ENCODE assay signal across 14 cellular contexts in genomic region chrX:15714529-15714928, GRCh38. TPM values are rescaled to one million over a fixed set of nuclear protein-coding genes. Genes with fewer than 3 reads are reported as not detected.
DNase-seq lines count a peak whose midpoint lies in the region; ATAC-seq and TF ChIP-seq lines count a peak whose summit lies in the region.
"Had no signal": no experiment of that assay in that cellular context is flagged by ENCODE, and none has a peak within 500 bp of the region (broad histone marks: within the 10 kb centered on the region; RNA-seq: fewer than 3 reads in every experiment).

No MANE protein-coding gene starts in this region.

- no peaks in the 10 kb centered on the region for H4K20me1 ChIP-seq in neural progenitor cell (ENCODE audit: low read depth)

- H3K4me1 ChIP-seq in breast epithelium (no peaks in the 10 kb centered on the region), RWPE2 (ENCODE audit: insufficient read depth, poor library complexity, severe bottlenecking) (no peaks in the 10 kb centered on the region), neural progenitor cell (peaks cover 22% of the 10 kb centered on the region), ascending aorta (no peaks in the 10 kb centered on the region)
- H3K4me1 ChIP-seq: suprapubic skin had no signal

- peak; percentile 52 for ATAC-seq in RWPE2 (ENCODE audit: low read depth)
- peak; percentile 55 to 60 for ATAC-seq in left cardiac atrium
- ATAC-seq: activated naive CD4-positive, alpha-beta T cell treated with anti-CD3 and anti-CD28 coated beads, Interleukin-2, amount 50 U/mL, for 72 hours had no signal

- H3K9ac ChIP-seq in neural progenitor cell, result no peak overlapping the region

- H3K36me3 Mint-ChIP-seq in MCF 10A (ENCODE audit: insufficient read depth, unreplicated experiment) (no peaks in the 10 kb centered on the region), neural progenitor cell (peaks cover 7% of the 10 kb centered on the region)

- H3K4me3 Mint-ChIP-seq in MCF 10A (ENCODE audit: unreplicated experiment), result no peak overlapping the region
- H3K4me3 Mint-ChIP-seq in neural progenitor cell, result no peak overlapping the region
- H3K4me3 Mint-ChIP-seq: memory B cell had no signal

- no peak overlapping the region for H3K4me3 ChIP-seq in breast epithelium
- no peak overlapping the region for H3K4me3 ChIP-seq in RWPE2 (ENCODE audit: severe bottlenecking)
- no peak overlapping the region for H3K4me3 ChIP-seq in neural progenitor cell
- no peak overlapping the region for H3K4me3 ChIP-seq in ascending aorta
- H3K4me3 ChIP-seq: suprapubic skin had no signal

- TF ChIP-seq CTCF in MCF 10A (IDR thresholded peaks at IDR 0.05; ENCODE audit: unreplicated experiment), result no peak
- no peak for TF ChIP-seq CTCF in breast epithelium (IDR thresholded peaks at IDR 0.05)
- TF ChIP-seq CTCF in RWPE2 (IDR thresholded peaks at IDR 0.05; ENCODE audit: poor library complexity, severe bottlenecking), result no peak
- TF ChIP-seq CTCF in neural progenitor cell (IDR thresholded peaks at IDR 0.05), result no peak
- no peak for TF ChIP-seq CTCF in ascending aorta (IDR thresholded peaks at IDR 0.05)

- H3K27ac ChIP-seq in breast epithelium (no peak overlapping the region), RWPE2 (ENCODE audit: poor library complexity, severe bottlenecking) (no peak overlapping the region), neural progenitor cell (no peak overlapping the region), ascending aorta (no peak overlapping the region)
- H3K27ac ChIP-seq: suprapubic skin, WERI-Rb-1 had no signal

- peak overlapping the region; percentile 23 for H3K27ac Mint-ChIP-seq in MCF 10A (ENCODE audit: low read depth, unreplicated experiment)
- H3K27ac Mint-ChIP-seq in neural progenitor cell, result no peak overlapping the region

- POLR2A ChIA-PET in MCF 10A (lab: Yijun Ruan, JAX), result interaction anchor here (0.7 to 1.6 kb wide), 3 partner anchors 9 to 39 kb away, joined by 3 to 4 read pairs (median 4); partner anchors contain the start of gene CA5B

- CTCF ChIA-PET in MCF 10A (lab: Yijun Ruan, JAX), result interaction anchor here (0.6 to 1.0 kb wide), 3 partner anchors 27 to 359 kb away, joined by 3 to 4 read pairs (median 3); no protein-coding TSS in a partner anchor

- H3K9me3 Mint-ChIP-seq in MCF 10A (ENCODE audit: unreplicated experiment), result no peaks in the 10 kb centered on the region
- H3K9me3 Mint-ChIP-seq in neural progenitor cell, result no peaks in the 10 kb centered on the region
- H3K9me3 Mint-ChIP-seq: activated naive CD4-positive, alpha-beta T cell treated with anti-CD3 and anti-CD28 coated beads, Interleukin-2, amount 50 U/mL, for 72 hours; memory B cell had no signal

- peak; percentile 74 for DNase-seq in MCF 10A (ENCODE audit: unreplicated experiment)
- no peak for DNase-seq in breast epithelium (ENCODE audit: low spot score in 2 of 2)
- no peak for DNase-seq in RWPE2 (ENCODE audit: low spot score)
- peak; percentile 37 for DNase-seq in left cardiac atrium
- DNase-seq in ecto neural progenitor cell (ENCODE audit: low spot score), result no peak
- DNase-seq in neural progenitor cell (ENCODE audit: low spot score), result no peak
- no peak for DNase-seq in ascending aorta (ENCODE audit: low spot score in 2 of 2)
- no peak for DNase-seq in OCI-M2 (lab: John Stamatoyannopoulos, UW; ENCODE audit: unreplicated experiment)
- DNase-seq: DND-41, NCI-H1436 treated with DMSO at 0.1 percent for 48 hours, WERI-Rb-1 had no signal

- H3K36me3 ChIP-seq in breast epithelium, result no peaks in the 10 kb centered on the region
- no peaks in the 10 kb centered on the region for H3K36me3 ChIP-seq in RWPE2 (ENCODE audit: low read depth)
- no peaks in the 10 kb centered on the region for H3K36me3 ChIP-seq in neural progenitor cell
- no peaks in the 10 kb centered on the region for H3K36me3 ChIP-seq in ascending aorta
- H3K36me3 ChIP-seq: suprapubic skin, WERI-Rb-1 had no signal

- TF ChIP-seq POLR2A in breast epithelium (IDR thresholded peaks at IDR 0.05), result no peak

- H3K9me3 ChIP-seq in breast epithelium, result no peaks in the 10 kb centered on the region
- H3K9me3 ChIP-seq in RWPE2 (ENCODE audit: severe bottlenecking), result no peaks in the 10 kb centered on the region
- H3K9me3 ChIP-seq in neural progenitor cell (ENCODE audit: low read depth), result no peaks in the 10 kb centered on the region
- no peaks in the 10 kb centered on the region for H3K9me3 ChIP-seq in ascending aorta
- H3K9me3 ChIP-seq: suprapubic skin had no signal

- intact Hi-C loops in MCF 10A (cut with micrococcal nuclease), result no loop called here
- intact Hi-C loops in breast epithelium (cut with DNase I; ENCODE audit: low total_unique reads), result no loop called here
- intact Hi-C loops in left cardiac atrium (cut with DNase I), result no loop called here
- intact Hi-C loops in ascending aorta (cut with DNase I), result no loop called here

- no peak overlapping the region for H2AFZ ChIP-seq in neural progenitor cell (replicated peaks)

- H3F3A ChIP-seq in neural progenitor cell (ENCODE audit: low read depth), result no peaks in the 10 kb centered on the region

- H3K27me3 ChIP-seq in breast epithelium (no peaks in the 10 kb centered on the region), RWPE2 (ENCODE audit: insufficient read depth, poor library complexity, severe bottlenecking) (no peaks in the 10 kb centered on the region), neural progenitor cell (no peaks in the 10 kb centered on the region), ascending aorta (no peaks in the 10 kb centered on the region)
- H3K27me3 ChIP-seq: suprapubic skin had no signal

- BruUV-seq in MCF 10A (replicated peaks; lab: Mats Ljungman, UMichigan), result no TSS peak

- no peak overlapping the region for H3K4me2 ChIP-seq in neural progenitor cell

- H3K27me3 Mint-ChIP-seq in MCF 10A (ENCODE audit: insufficient read depth, unreplicated experiment), result no peaks in the 10 kb centered on the region
- no peaks in the 10 kb centered on the region for H3K27me3 Mint-ChIP-seq in neural progenitor cell (ENCODE audit: insufficient read depth, low read depth)
- H3K27me3 Mint-ChIP-seq: memory B cell had no signal

- H3K4me1 Mint-ChIP-seq in MCF 10A (ENCODE audit: insufficient read depth, unreplicated experiment) (peaks cover 19% of the 10 kb centered on the region), neural progenitor cell (peaks cover 2% of the 10 kb centered on the region)

- H3K79me2 ChIP-seq in neural progenitor cell (ENCODE audit: low read depth), result no peaks in the 10 kb centered on the region

RNA-seq across cellular contexts. Expression of gene CA5B, which starts 23.5 kb away (rescaled TPM):
- 15.3 and 21.2 TPM in 2 replicates for total RNA-seq in MCF 10A (2022)
- 10 to 100 TPM; 16.1 to 23.0 (median 22.0) TPM for total RNA-seq in breast epithelium
- 10 to 100 TPM in 1 of 2 donors, 1 to 10 TPM in 1; 8.9 to 10.5 TPM for total RNA-seq in left cardiac atrium
- 5.6 and 6.7 TPM in 2 replicates for total RNA-seq in neural progenitor cell (ENCODE audit: low replicate concordance)
- 13.5 TPM for total RNA-seq in ascending aorta

RNA-seq across cellular contexts. Expression of gene CLTRN, which starts 49.9 kb away (rescaled TPM):
- total RNA-seq in MCF 10A (2022) (1.5 and 1.8 TPM in 2 replicates), breast epithelium (under 1 TPM in 2 of 3 donors, not detected in 1; 0.59 to 0.98 TPM), left cardiac atrium (under 1 TPM; 0.31 to 0.53 TPM), neural progenitor cell (ENCODE audit: low replicate concordance) (2.0 and 3.5 TPM in 2 replicates), ascending aorta (not detected)

Comparison
In these comparisons a context has a peak if more than half of its experiments do, and no peak if none do; other contexts are left out.
1. DNase-seq: peak in MCF 10A (single experiment) and left cardiac atrium (single experiment); none in breast epithelium (0 of 2), RWPE2 (single experiment), ecto neural progenitor cell (single experiment), neural progenitor cell (single experiment), ascending aorta (0 of 2) and OCI-M2 (single experiment).